Comparison of ENCODE assay signal across 1 cellular context in the genomic region with DNA sequence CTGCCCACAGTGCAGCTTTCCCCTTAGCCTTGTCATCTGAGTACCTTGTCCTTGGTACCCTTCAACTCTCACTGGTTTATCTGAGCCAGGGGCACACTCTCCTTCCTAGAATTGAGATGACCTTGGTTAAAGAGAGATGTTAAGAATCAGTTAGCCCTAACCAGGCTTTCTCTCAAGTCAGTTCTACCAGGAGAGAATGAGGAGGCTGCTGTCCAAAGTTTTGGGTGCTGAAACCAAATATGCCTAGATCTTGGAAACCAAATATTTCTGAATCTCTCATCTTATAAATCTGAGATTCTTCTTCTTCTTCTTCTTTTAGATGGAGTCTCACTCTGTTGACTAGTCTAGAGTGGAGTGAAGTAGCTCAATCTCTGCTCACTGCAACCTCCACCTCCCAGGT.
TF ChIP-seq lines count a peak whose summit lies in the region.

No MANE protein-coding gene starts in this region.

TF ChIP-seq in HepG2, 621 proteins besides CTCF, POLR2A, EP300 and RAD21:
- TF ChIP-seq MIER2 (CRISPR knock-in tag; IDR thresholded peaks at IDR 0.05): peak; percentile 90
- no peak for TF ChIP-seq RFX5 (IDR thresholded peaks at IDR 0.05; ENCODE audit: low read depth, low read length)
- no peak for TF ChIP-seq NR2F1 (CRISPR knock-in tag; IDR thresholded peaks at IDR 0.05)
- TF ChIP-seq, protein P1, sequence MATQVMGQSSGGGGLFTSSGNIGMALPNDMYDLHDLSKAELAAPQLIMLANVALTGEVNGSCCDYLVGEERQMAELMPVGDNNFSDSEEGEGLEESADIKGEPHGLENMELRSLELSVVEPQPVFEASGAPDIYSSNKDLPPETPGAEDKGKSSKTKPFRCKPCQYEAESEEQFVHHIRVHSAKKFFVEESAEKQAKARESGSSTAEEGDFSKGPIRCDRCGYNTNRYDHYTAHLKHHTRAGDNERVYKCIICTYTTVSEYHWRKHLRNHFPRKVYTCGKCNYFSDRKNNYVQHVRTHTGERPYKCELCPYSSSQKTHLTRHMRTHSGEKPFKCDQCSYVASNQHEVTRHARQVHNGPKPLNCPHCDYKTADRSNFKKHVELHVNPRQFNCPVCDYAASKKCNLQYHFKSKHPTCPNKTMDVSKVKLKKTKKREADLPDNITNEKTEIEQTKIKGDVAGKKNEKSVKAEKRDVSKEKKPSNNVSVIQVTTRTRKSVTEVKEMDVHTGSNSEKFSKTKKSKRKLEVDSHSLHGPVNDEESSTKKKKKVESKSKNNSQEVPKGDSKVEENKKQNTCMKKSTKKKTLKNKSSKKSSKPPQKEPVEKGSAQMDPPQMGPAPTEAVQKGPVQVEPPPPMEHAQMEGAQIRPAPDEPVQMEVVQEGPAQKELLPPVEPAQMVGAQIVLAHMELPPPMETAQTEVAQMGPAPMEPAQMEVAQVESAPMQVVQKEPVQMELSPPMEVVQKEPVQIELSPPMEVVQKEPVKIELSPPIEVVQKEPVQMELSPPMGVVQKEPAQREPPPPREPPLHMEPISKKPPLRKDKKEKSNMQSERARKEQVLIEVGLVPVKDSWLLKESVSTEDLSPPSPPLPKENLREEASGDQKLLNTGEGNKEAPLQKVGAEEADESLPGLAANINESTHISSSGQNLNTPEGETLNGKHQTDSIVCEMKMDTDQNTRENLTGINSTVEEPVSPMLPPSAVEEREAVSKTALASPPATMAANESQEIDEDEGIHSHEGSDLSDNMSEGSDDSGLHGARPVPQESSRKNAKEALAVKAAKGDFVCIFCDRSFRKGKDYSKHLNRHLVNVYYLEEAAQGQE (IDR thresholded peaks at IDR 0.05; ENCODE audit: borderline replicate concordance in 1 of 2, low read depth in 1 of 2, low read length in 2 of 2): peak; percentile 34 to 92
- TF ChIP-seq EHMT2 (IDR thresholded peaks at IDR 0.05; ENCODE audit: borderline replicate concordance, low read depth, low read length): 0 out of 2 replicates have a peak, but pooled peaks have one; percentile 47
- no peak for TF ChIP-seq KLF11 (CRISPR knock-in tag; IDR thresholded peaks at IDR 0.05)
